Comparison of ENCODE assay signal across 14 cellular contexts in the genomic region with DNA sequence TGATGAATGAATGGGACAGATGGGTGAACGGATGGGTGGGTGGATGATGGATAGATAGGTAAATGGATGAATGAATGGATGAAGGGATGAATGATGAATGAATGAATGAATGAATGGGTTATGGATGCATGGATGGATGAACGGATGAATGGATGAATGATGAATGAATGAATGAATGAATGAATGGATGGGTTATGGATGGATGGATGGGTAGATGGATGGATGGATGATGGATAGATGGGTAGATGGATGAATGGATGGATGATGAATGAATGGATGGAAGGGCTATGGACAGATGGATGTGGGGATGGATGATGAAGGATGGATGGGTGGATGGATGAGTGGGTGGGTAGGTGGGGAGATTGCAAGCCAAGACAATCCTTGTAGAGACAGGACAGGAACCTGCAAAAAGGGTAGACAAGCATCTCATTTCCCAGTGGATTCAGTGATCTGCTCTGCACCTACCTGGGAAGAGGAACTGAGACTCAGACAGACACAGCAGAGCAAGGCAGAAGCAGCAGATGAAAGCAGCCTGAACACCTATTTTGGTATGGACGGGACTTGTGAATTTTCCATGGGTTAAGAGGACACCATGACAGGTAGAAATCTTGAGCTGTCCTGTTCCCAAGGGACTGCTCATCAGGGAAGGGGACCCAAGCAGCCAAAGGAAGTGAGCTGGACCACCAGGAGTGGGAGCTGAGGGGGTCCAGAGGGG.
DNase-seq lines count a peak whose midpoint lies in the region; ATAC-seq, FAIRE-seq and TF ChIP-seq lines count a peak whose summit lies in the region.
"Had no signal": no experiment of that assay in that cellular context is flagged by ENCODE, and none has a peak within 500 bp of the region (broad histone marks: within the 10 kb centered on the region; RNA-seq: fewer than 3 reads in every experiment).

No MANE protein-coding gene starts in this region.

- CTCF ChIA-PET in GM12878 (lab: Yijun Ruan, JAX), result interaction anchor here (0.8 kb wide), 1 partner anchor 141 kb away, joined by 3 read pairs; no protein-coding TSS in a partner anchor

- no peaks in the 10 kb centered on the region for H3K36me3 ChIP-seq in BLaER1 treated with 17β-estradiol and CSF1 and Interleukin-3, amounts not matched to agents 10 nM and 100 nM
- H3K36me3 ChIP-seq in GM12878 (ENCODE audit: control insufficient read depth in 2 of 2, insufficient read depth in 2 of 2, low read length in 1 of 2), result no peaks in the 10 kb centered on the region
- H3K36me3 ChIP-seq: HAP-1 had no signal

- no peak overlapping the region for H3K9ac ChIP-seq in BLaER1 treated with 17β-estradiol and CSF1 and Interleukin-3, amounts not matched to agents 10 nM and 100 nM
- no peak overlapping the region for H3K9ac ChIP-seq in GM12878 (ENCODE audit: control insufficient read depth, insufficient read depth, low read length)

- DNase-seq in GM12891 (ENCODE audit: insufficient read length, low spot score), result no peak
- no peak for DNase-seq in GM12878 (ENCODE audit: low read depth, low spot score)
- DNase-seq in urothelium cell line (ENCODE audit: low spot score), result no peak
- no peak for DNase-seq in G401 (ENCODE audit: low spot score)
- DNase-seq in DMS 273 treated with DMSO at 0.1 percent for 48 hours (lab: John Stamatoyannopoulos, UW), result no peak
- no peak for DNase-seq in DMS 273 (lab: John Stamatoyannopoulos, UW; ENCODE audit: unreplicated experiment)
- DNase-seq: CD4-positive, alpha-beta T cell; CD8-positive, alpha-beta memory T cell; DND-41; GDM1; GOT3 had no signal

- TF ChIP-seq POLR2A in GM12891 (IDR thresholded peaks at IDR 0.05; ENCODE audit: low read depth, low read length) (no peak), GM12878 (IDR thresholded peaks at IDR 0.05; ENCODE audit: low read depth, low read length) (no peak)

- no peak for TF ChIP-seq CTCF in GM12878 (IDR thresholded peaks at IDR 0.05 in 2 of 3, conservative IDR thresholded peaks at IDR 0.05 in 1 of 3; ENCODE audit: control insufficient read depth in 2 of 3, extremely low read depth in 1 of 3, insufficient read depth in 1 of 3, low read depth in 3 of 3, low read length in 3 of 3)

- POLR2A ChIA-PET in GM12878 (lab: Charles Lee), result no interaction called here

- no peak overlapping the region for H2AFZ ChIP-seq in GM12878 (ENCODE audit: control insufficient read depth, low read depth, low read length)

- FAIRE-seq in GM12891 (lab: Jason Lieb, UNC) (peak; percentile 13), GM12878 (lab: Jason Lieb, UNC) (no peak), urothelium cell line (lab: Jason Lieb, UNC) (peak; percentile 88)
- FAIRE-seq: H54 had no signal

- no peak for TF ChIP-seq EP300 in GM12878 (IDR thresholded peaks at IDR 0.05; ENCODE audit: borderline replicate concordance in 1 of 2, control insufficient read depth in 1 of 2, low read depth in 2 of 2, low read length in 2 of 2)

- H3K79me2 ChIP-seq in GM12878 (ENCODE audit: control insufficient read depth, insufficient read depth, low read length), result no peaks in the 10 kb centered on the region

- H3K27me3 ChIP-seq in BLaER1 treated with 17β-estradiol and CSF1 and Interleukin-3, amounts not matched to agents 10 nM and 100 nM, result no peaks in the 10 kb centered on the region
- no peaks in the 10 kb centered on the region for H3K27me3 ChIP-seq in GM12878 (replicated peaks in 1 of 2; ENCODE audit: control insufficient read depth in 2 of 2, insufficient read depth in 2 of 2, low read length in 1 of 2)

- intact Hi-C loops in GM12878 (cut with micrococcal nuclease; ENCODE audit: unreplicated experiment), result loop anchor here (10.0 kb wide), 1 partner anchor 141 kb away; no protein-coding TSS in a partner anchor

- RAD21 ChIA-PET in GM12878 (lab: Charles Lee; ENCODE audit: unreplicated experiment), result interaction anchor here (1.3 kb wide), 1 partner anchor 83 kb away, joined by 5 read pairs; no protein-coding TSS in a partner anchor

- no peak overlapping the region for H3K27ac ChIP-seq in BLaER1 treated with 17β-estradiol and CSF1 and Interleukin-3, amounts not matched to agents 10 nM and 100 nM
- H3K27ac ChIP-seq in GM12878 (ENCODE audit: control insufficient read depth, insufficient read depth), result no peak overlapping the region

- H3K4me2 ChIP-seq in BLaER1 treated with 17β-estradiol and CSF1 and Interleukin-3, amounts not matched to agents 10 nM and 100 nM, result peak overlapping the region in 7 of 11 experiments; percentile 17 to 44 (median 24); a peak in 11 of 22 replicates
- no peak overlapping the region for H3K4me2 ChIP-seq in GM12878 (ENCODE audit: control insufficient read depth, insufficient read depth)

- no peak for TF ChIP-seq RAD21 in GM12878 (IDR thresholded peaks at IDR 0.05; ENCODE audit: insufficient read depth, low read depth, low read length)

- no TSS peak for BruUV-seq in GM12878 (replicated peaks; lab: Mats Ljungman, UMichigan)

- H3K9me3 ChIP-seq in BLaER1 treated with 17β-estradiol and CSF1 and Interleukin-3, amounts not matched to agents 10 nM and 100 nM (replicated peaks in 1 of 11), result no peaks in the 10 kb centered on the region
- no peaks in the 10 kb centered on the region for H3K9me3 ChIP-seq in GM12878 (replicated peaks; ENCODE audit: control insufficient read depth, insufficient read depth, low read length)
- H3K9me3 ChIP-seq: HAP-1 had no signal

- no peaks in the 10 kb centered on the region for H4K20me1 ChIP-seq in BLaER1 treated with 17β-estradiol and CSF1 and Interleukin-3, amounts not matched to agents 10 nM and 100 nM
- no peaks in the 10 kb centered on the region for H4K20me1 ChIP-seq in GM12878 (ENCODE audit: control insufficient read depth, insufficient read depth)

- in situ Hi-C loops in GM12878 (cut with MboI), result no loop called here
- in situ Hi-C loops in G401 (cut with HindIII; ENCODE audit: low sequenced_read_pairs), result no loop called here

- 29% methylated on average over 3 of the region's 3 CpGs for WGBS in GM12878 (ENCODE audit: insufficient coverage, insufficient replicate concordance, low lambda C conversion rate, missing lambda C conversion rate)

- SMC1A ChIA-PET in GM12878 (lab: Charles Lee; ENCODE audit: uncharacterized antibody, unreplicated experiment), result interaction anchor here (1.1 to 1.6 kb wide), 2 partner anchors 8 to 10 kb away, joined by 3 to 4 read pairs; no protein-coding TSS in a partner anchor

- no peak overlapping the region for H3K4me3 ChIP-seq in BLaER1 treated with 17β-estradiol and CSF1 and Interleukin-3, amounts not matched to agents 10 nM and 100 nM
- H3K4me3 ChIP-seq in GM12878, result no peak overlapping the region
- H3K4me3 ChIP-seq: HAP-1 had no signal

- peak; percentile 27; the same call in 1 of the 3 replicates for ATAC-seq in GM12878

- H3K4me1 ChIP-seq in BLaER1 treated with 17β-estradiol and CSF1 and Interleukin-3, amounts not matched to agents 10 nM and 100 nM, result peaks cover 0 to 15% (median 12%) of the 10 kb centered on the region in 10 experiments; a peak in 14 of 20 replicates
- no peaks in the 10 kb centered on the region for H3K4me1 ChIP-seq in GM12878 (ENCODE audit: control insufficient read depth, insufficient read depth, low read length)
- H3K4me1 ChIP-seq: HAP-1 had no signal

TF ChIP-seq in GM12891, 5 proteins besides CTCF, POLR2A, EP300 and RAD21:
- TF ChIP-seq POLR2AphosphoS5 (IDR thresholded peaks at IDR 0.05; ENCODE audit: low read depth, low read length), result no peak
- peak; percentile 83 for TF ChIP-seq SPI1 (IDR thresholded peaks at IDR 0.05; ENCODE audit: low read depth, low read length)
TF ChIP-seq in GM12891: peak in this region for 1.

TF ChIP-seq in GM12878, 131 proteins besides CTCF, POLR2A, EP300 and RAD21:
- TF ChIP-seq SPI1 (IDR thresholded peaks at IDR 0.05; ENCODE audit: borderline replicate concordance, insufficient read depth, low read depth, low read length) (peak; percentile 88), RFX5 (IDR thresholded peaks at IDR 0.05; ENCODE audit: low read depth, low read length) (no peak), KAT2A (conservative IDR thresholded peaks at IDR 0.05; ENCODE audit: control insufficient read depth, low read depth, low read length) (no peak), SRF (IDR thresholded peaks at IDR 0.05; ENCODE audit: low read depth in 2 of 2, low read length in 2 of 2) (peak in 1 of 2 experiments; percentile 58; a peak in 1 of 4 replicates), ZNF24 (IDR thresholded peaks at IDR 0.05) (peak; percentile 77), HDGF (IDR thresholded peaks at IDR 0.05) (0 out of 2 replicates have a peak, but pooled peaks have one; percentile 53), NBN (IDR thresholded peaks at IDR 0.05) (0 out of 2 replicates have a peak, but pooled peaks have one; percentile 29), IRF4 (IDR thresholded peaks at IDR 0.05; ENCODE audit: low read depth, low read length) (peak; percentile 62)
- TF ChIP-seq, protein P1, sequence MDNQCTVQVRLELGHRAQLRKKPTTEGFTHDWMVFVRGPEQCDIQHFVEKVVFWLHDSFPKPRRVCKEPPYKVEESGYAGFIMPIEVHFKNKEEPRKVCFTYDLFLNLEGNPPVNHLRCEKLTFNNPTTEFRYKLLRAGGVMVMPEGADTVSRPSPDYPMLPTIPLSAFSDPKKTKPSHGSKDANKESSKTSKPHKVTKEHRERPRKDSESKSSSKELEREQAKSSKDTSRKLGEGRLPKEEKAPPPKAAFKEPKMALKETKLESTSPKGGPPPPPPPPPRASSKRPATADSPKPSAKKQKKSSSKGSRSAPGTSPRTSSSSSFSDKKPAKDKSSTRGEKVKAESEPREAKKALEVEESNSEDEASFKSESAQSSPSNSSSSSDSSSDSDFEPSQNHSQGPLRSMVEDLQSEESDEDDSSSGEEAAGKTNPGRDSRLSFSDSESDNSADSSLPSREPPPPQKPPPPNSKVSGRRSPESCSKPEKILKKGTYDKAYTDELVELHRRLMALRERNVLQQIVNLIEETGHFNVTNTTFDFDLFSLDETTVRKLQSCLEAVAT (IDR thresholded peaks at IDR 0.05), result peak; percentile 99
- TF ChIP-seq, protein P2, sequence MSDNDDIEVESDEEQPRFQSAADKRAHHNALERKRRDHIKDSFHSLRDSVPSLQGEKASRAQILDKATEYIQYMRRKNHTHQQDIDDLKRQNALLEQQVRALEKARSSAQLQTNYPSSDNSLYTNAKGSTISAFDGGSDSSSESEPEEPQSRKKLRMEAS (IDR thresholded peaks at IDR 0.05; ENCODE audit: low read depth, low read length), result no peak
